ENCODE assay signal across 10 cellular contexts in the genomic region with DNA sequence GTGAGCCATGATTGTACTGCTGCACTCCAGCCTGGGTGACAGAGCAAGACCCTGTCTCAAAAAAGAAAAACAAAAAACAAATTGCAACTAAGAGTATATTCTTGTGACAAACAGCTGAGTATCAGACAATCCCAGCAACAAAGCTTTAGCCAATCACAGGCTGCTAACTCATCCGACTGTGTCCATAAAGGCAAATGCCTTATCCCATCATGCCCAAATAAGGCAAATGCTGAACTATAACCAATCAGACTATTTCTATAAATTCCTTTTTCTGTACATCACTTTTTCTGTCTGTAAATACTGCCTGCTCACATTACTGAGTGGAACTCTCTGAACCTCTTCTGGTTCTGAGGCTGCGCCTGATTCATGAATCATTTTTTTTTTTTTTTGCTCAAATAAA. TPM values are rescaled to one million over a fixed set of nuclear protein-coding genes. Genes with fewer than 3 reads are reported as not detected.
"Had no signal": no experiment of that assay in that cellular context is flagged by ENCODE, and none has a peak within 500 bp of the region (broad histone marks: within the 10 kb centered on the region; RNA-seq: fewer than 3 reads in every experiment).

No MANE protein-coding gene starts in this region.

- H3K9ac ChIP-seq: GM23248 had no signal

- FAIRE-seq: H54 had no signal

- H3K4me3 ChIP-seq: GM23248, GM23338, HAP-1 had no signal

- H3K4me1 ChIP-seq: HAP-1 had no signal

- DNase-seq: GM23248, GOT3, H7, H9, HCEC 1CT, HFFc6 had no signal

- H3K36me3 ChIP-seq: HAP-1 had no signal

- H3K4me2 ChIP-seq: GM23338 had no signal

- ATAC-seq: GM23338, HCT116 had no signal

- H2AFZ ChIP-seq: GM23248, GM23338 had no signal

- H3K27ac ChIP-seq: GM23248 had no signal

- H3K9me3 ChIP-seq: HAP-1 had no signal

RNA-seq across cellular contexts. Expression of a gene that starts 37.5 kb away (rescaled TPM):
- total RNA-seq: GM23248, HFFc6 had no signal
- polyA plus RNA-seq: GM23248 had no signal
